ENCODE assay signal across 20 cellular contexts in the genomic region with DNA sequence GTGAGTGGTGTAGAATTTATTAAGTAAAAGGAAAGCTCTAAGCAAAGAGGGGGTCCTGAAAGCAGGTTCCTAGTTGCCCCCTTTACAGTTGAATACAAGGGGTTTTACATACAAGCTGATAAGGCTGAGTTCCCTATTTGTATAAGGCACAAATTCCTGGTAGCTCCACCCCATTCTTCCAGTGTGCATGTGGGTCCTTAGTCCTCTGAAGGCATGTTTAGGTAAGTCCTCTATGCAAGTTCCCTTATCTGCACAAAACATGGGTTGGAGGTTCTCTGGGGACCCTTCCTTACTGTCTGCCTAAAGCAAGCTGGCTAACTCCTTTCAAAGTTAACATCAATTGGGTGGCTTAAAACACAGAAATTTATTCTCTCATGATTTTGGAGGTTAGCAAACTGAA.
"Had no signal": no experiment of that assay in that cellular context is flagged by ENCODE, and none has a peak within 500 bp of the region (broad histone marks: within the 10 kb centered on the region; RNA-seq: fewer than 3 reads in every experiment).

No MANE protein-coding gene starts in this region.

- ATAC-seq: left colon; naive thymus-derived CD4-positive, alpha-beta T cell; sciatic nerve; stimulated activated memory B cell treated with anti-CD40 and anti-IgM and Interleukin-4, amounts not matched to agents 10 μg/mL and 1 μg/mL and 100 μg/mL, for 72 hours; stimulated activated naive CD8-positive, alpha-beta T cell treated with anti-CD3 and anti-CD28 coated beads, Interleukin-15, amount 100 ng/mL, for 72 hours; upper lobe of right lung had no signal

- DNase-seq: effector CD4-positive, alpha-beta T cell; foreskin melanocyte; head of caudate nucleus; hippocampal formation; left colon; naive thymus-derived CD4-positive, alpha-beta T cell; nephron progenitor cell; posterior cingulate gyrus; spleen; stimulated activated CD4-positive, alpha-beta T cell treated with anti-CD3 and anti-CD28 coated beads, Interleukin-15, amount 100 ng/mL, for 24 hours; stimulated activated CD4-positive, alpha-beta T cell treated with anti-CD3 and anti-CD28 coated beads, Interleukin-1b, Interleukin-23, amount 100 ng/mL, for 48 hours; stimulated activated CD4-positive, alpha-beta T cell treated with anti-CD3 and anti-CD28 coated beads, Interleukin-4, amount 100 ng/mL, for 24 hours; stimulated activated naive CD8-positive, alpha-beta T cell treated with anti-CD3 and anti-CD28 coated beads, Interleukin-15, amount 100 ng/mL, for 72 hours; testis; upper lobe of right lung had no signal

- H3K27ac ChIP-seq: neutrophil, spleen, testis, tibial nerve, upper lobe of right lung, vagina had no signal

- H3K36me3 ChIP-seq: neutrophil, spleen, tibial nerve, upper lobe of right lung, vagina had no signal

- H3K27me3 ChIP-seq: neutrophil, testis, tibial nerve, upper lobe of right lung, vagina had no signal

- H3K4me3 ChIP-seq: spleen, testis, tibial nerve, upper lobe of right lung, vagina had no signal

- H3K4me1 ChIP-seq: testis, upper lobe of right lung, vagina had no signal
